39 cellular contexts compared by ENCODE assay signal in the genomic region with DNA sequence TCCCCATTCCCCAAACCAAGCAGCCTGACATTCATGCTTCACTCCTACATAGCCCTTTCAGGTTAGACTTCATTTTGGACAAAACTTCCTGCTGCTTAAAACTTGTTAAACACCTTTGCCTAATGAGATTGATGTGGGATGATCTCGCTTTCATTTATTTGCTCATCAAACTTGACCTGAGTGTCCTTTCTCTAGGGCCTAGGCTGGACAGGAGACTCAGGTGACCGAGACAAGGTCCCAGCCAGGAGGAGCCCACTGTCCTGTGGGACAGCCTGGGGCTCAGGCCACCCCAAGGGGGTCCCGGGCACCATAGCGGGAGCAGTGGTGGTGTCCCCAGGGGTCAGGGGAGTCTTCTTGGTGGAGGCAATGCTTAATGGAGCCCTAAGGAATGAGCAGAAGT. TPM values are rescaled to one million over a fixed set of nuclear protein-coding genes. Genes with fewer than 3 reads are reported as not detected.
"Had no signal": no experiment of that assay in that cellular context is flagged by ENCODE, and none has a peak within 500 bp of the region (broad histone marks: within the 10 kb centered on the region; RNA-seq: fewer than 3 reads in every experiment).

No MANE protein-coding gene starts in this region.

- H3K36me3 ChIP-seq: adrenal gland, brain microvascular endothelial cell, breast epithelium had no signal

- ATAC-seq: activated CD8-positive, alpha-beta T cell treated with anti-CD3 and anti-CD28 coated beads for 36 hours; activated naive CD4-positive, alpha-beta T cell treated with anti-CD3 and anti-CD28 coated beads, Interleukin-2, amount 50 U/mL, for 72 hours; activated T-cell treated with anti-CD3 and anti-CD28 coated beads, Interleukin-2, amount 50 U/mL, for 4 hours; activated T-cell treated with anti-CD3 and anti-CD28 coated beads, Interleukin-2, amount 50 U/mL, for 72 hours; activated T-helper 17 cell treated with anti-CD3 and anti-CD28 coated beads, Interleukin-2, amount 50 U/mL, for 72 hours; body of pancreas had no signal

- H3K4me1 ChIP-seq: adrenal gland, breast epithelium had no signal

- H3K4me3 ChIP-seq: adrenal gland, body of pancreas, breast epithelium had no signal

- H3K9me3 ChIP-seq: adrenal gland, body of pancreas, breast epithelium had no signal

- DNase-seq: activated B cell treated with CpG ODN at 0.5 μM for 24 hours; activated CD4-positive, alpha-beta memory T cell treated with anti-CD3 and anti-CD28 coated beads for 36 hours; activated CD4-positive, alpha-beta T cell treated with anti-CD3 and anti-CD28 coated beads for 4 hours; activated CD4-positive, alpha-beta T cell treated with anti-CD3 and anti-CD28 coated beads, Interleukin-2, amount 10 ng/mL, durations not matched to agents 24 days and 14 days; activated CD4-positive, alpha-beta T cell treated with anti-CD3 and anti-CD28 coated beads, Interleukin-2, amount 50 U/mL, for 1 hour; activated CD4-positive, alpha-beta T cell treated with anti-CD3 and anti-CD28 coated beads, Interleukin-2, amount 50 U/mL, for 4 hours; activated CD4-positive, CD25-positive, alpha-beta regulatory T cell treated with anti-CD3 and anti-CD28 coated beads, Interleukin-2, amount 50 U/mL, for 72 hours; activated CD8-positive, alpha-beta memory T cell treated with anti-CD3 and anti-CD28 coated beads, Interleukin-2, amount 50 U/mL, for 4 hours; activated CD8-positive, alpha-beta T cell treated with anti-CD3 and anti-CD28 coated beads for 36 hours; activated effector memory CD4-positive, alpha-beta T cell treated with anti-CD3 and anti-CD28 coated beads, Interleukin-2, amount 50 U/mL, for 16 hours; activated gamma-delta T cell treated with Interleukin-2 at 50 U/mL for 16 hours; activated naive CD4-positive, alpha-beta T cell; activated naive CD4-positive, alpha-beta T cell treated with anti-CD3 and anti-CD28 coated beads for 36 hours; activated naive CD4-positive, alpha-beta T cell treated with anti-CD3 and anti-CD28 coated beads, Interleukin-2, amount 50 U/mL, for 16 hours; activated naive CD8-positive, alpha-beta T cell treated with anti-CD3 and anti-CD28 coated beads for 36 hours; activated T-cell treated with anti-CD3 and anti-CD28 coated beads for 4 hours; activated T-cell treated with anti-CD3 and anti-CD28 coated beads, Interleukin-2, amount 50 U/mL, for 1 hour; activated T-cell treated with anti-CD3 and anti-CD28 coated beads, Interleukin-2, amount 50 U/mL, for 4 hours; activated T-cell treated with anti-CD3 and anti-CD28 coated beads, Interleukin-2, amount 50 U/mL, for 72 hours; adrenal gland; amniotic stem cell; aorta; body of pancreas; brain microvascular endothelial cell; central memory CD4-positive, alpha-beta T cell; T-helper 1 cell; T-helper 2 cell; T-helper 9 cell had no signal

- H3K27me3 Mint-ChIP-seq: activated B cell treated with CpG ODN at 0.5 μM for 24 hours; activated CD4-positive, alpha-beta T cell treated with anti-CD3 and anti-CD28 coated beads, Interleukin-2, amount 10 ng/mL, durations not matched to agents 24 days and 14 days; activated CD8-positive, alpha-beta T cell treated with anti-CD3 and anti-CD28 coated beads for 36 hours; activated naive CD8-positive, alpha-beta T cell treated with anti-CD3 and anti-CD28 coated beads for 36 hours had no signal

- H3K27me3 ChIP-seq: adrenal gland, brain microvascular endothelial cell had no signal

- H3K36me3 Mint-ChIP-seq: activated CD4-positive, alpha-beta memory T cell treated with anti-CD3 and anti-CD28 coated beads for 36 hours; activated naive CD4-positive, alpha-beta T cell treated with anti-CD3 and anti-CD28 coated beads, Interleukin-2, amount 50 U/mL, for 72 hours; activated naive CD8-positive, alpha-beta T cell treated with anti-CD3 and anti-CD28 coated beads for 36 hours had no signal

- H3K9me3 Mint-ChIP-seq: activated B cell treated with CpG ODN at 0.5 μM for 24 hours; activated CD4-positive, alpha-beta memory T cell treated with anti-CD3 and anti-CD28 coated beads for 36 hours; activated CD4-positive, alpha-beta T cell treated with anti-CD3 and anti-CD28 coated beads, Interleukin-2, amount 10 ng/mL, durations not matched to agents 24 days and 14 days; activated CD8-positive, alpha-beta T cell treated with anti-CD3 and anti-CD28 coated beads for 36 hours; activated naive CD4-positive, alpha-beta T cell treated with anti-CD3 and anti-CD28 coated beads for 36 hours; activated naive CD4-positive, alpha-beta T cell treated with anti-CD3 and anti-CD28 coated beads, Interleukin-2, amount 50 U/mL, for 72 hours; activated naive CD8-positive, alpha-beta T cell treated with anti-CD3 and anti-CD28 coated beads for 36 hours; activated T-cell treated with anti-CD3 and anti-CD28 coated beads, Interleukin-2, amount 50 U/mL, for 4 hours; activated T-cell treated with anti-CD3 and anti-CD28 coated beads, Interleukin-2, amount 50 U/mL, for 72 hours; activated T-helper 1 cell treated with anti-CD3 and anti-CD28 coated beads, Interleukin-12 subunit alpha, Interleukin-12 subunit beta, Interleukin-2, Interleukin-4 antibody, amounts not matched to agents 30 ng/mL and 10 ng/mL and 1 ng/mL, durations not matched to agents 14 hours and 24 hours and 36 hours; activated T-helper 17 cell treated with anti-CD3 and anti-CD28 coated beads, Interleukin-2, amount 50 U/mL, for 72 hours; T-helper 1 cell treated with Interleukin-12 subunit alpha and Interleukin-12 subunit beta and Interleukin-4 antibody, amounts not matched to agents 30 μg/mL and 1 μg/mL, for 36 hours; T-helper 2 cell treated with Interferon-gamma antibody and Interleukin-4, amounts not matched to agents 5 μg/mL and 100 μg/mL, for 36 hours had no signal

- H3K27ac ChIP-seq: adrenal gland, body of pancreas, brain microvascular endothelial cell, breast epithelium, VCaP had no signal

- H3K4me3 Mint-ChIP-seq: activated B cell treated with CpG ODN at 0.5 μM for 24 hours; activated CD4-positive, alpha-beta memory T cell treated with anti-CD3 and anti-CD28 coated beads for 36 hours; activated CD4-positive, alpha-beta T cell treated with anti-CD3 and anti-CD28 coated beads, Interleukin-2, amount 10 ng/mL, durations not matched to agents 24 days and 14 days; activated CD8-positive, alpha-beta T cell treated with anti-CD3 and anti-CD28 coated beads for 36 hours; activated naive CD4-positive, alpha-beta T cell treated with anti-CD3 and anti-CD28 coated beads for 36 hours; activated naive CD8-positive, alpha-beta T cell treated with anti-CD3 and anti-CD28 coated beads for 36 hours; activated T-cell treated with anti-CD3 and anti-CD28 coated beads, Interleukin-2, amount 50 U/mL, for 4 hours; activated T-cell treated with anti-CD3 and anti-CD28 coated beads, Interleukin-2, amount 50 U/mL, for 72 hours; activated T-helper 1 cell treated with anti-CD3 and anti-CD28 coated beads, Interleukin-12 subunit alpha, Interleukin-12 subunit beta, Interleukin-2, Interleukin-4 antibody, amounts not matched to agents 30 ng/mL and 10 ng/mL and 1 ng/mL, durations not matched to agents 14 hours and 24 hours and 36 hours; activated T-helper 17 cell treated with anti-CD3 and anti-CD28 coated beads, Interleukin-2, amount 50 U/mL, for 72 hours; T-helper 1 cell treated with Interleukin-12 subunit alpha and Interleukin-12 subunit beta and Interleukin-4 antibody, amounts not matched to agents 30 μg/mL and 1 μg/mL, for 36 hours; T-helper 2 cell treated with Interferon-gamma antibody and Interleukin-4, amounts not matched to agents 5 μg/mL and 100 μg/mL, for 36 hours had no signal

- H3K27ac Mint-ChIP-seq: activated B cell treated with CpG ODN at 0.5 μM for 24 hours; activated CD4-positive, alpha-beta memory T cell treated with anti-CD3 and anti-CD28 coated beads for 36 hours; activated CD4-positive, alpha-beta T cell treated with anti-CD3 and anti-CD28 coated beads, Interleukin-2, amount 10 ng/mL, durations not matched to agents 24 days and 14 days; activated CD8-positive, alpha-beta T cell treated with anti-CD3 and anti-CD28 coated beads for 36 hours; activated naive CD4-positive, alpha-beta T cell treated with anti-CD3 and anti-CD28 coated beads for 36 hours; activated naive CD4-positive, alpha-beta T cell treated with anti-CD3 and anti-CD28 coated beads, Interleukin-2, amount 50 U/mL, for 72 hours; activated naive CD8-positive, alpha-beta T cell treated with anti-CD3 and anti-CD28 coated beads for 36 hours; activated T-cell treated with anti-CD3 and anti-CD28 coated beads, Interleukin-2, amount 50 U/mL, for 72 hours; activated T-helper 1 cell treated with anti-CD3 and anti-CD28 coated beads, Interleukin-12 subunit alpha, Interleukin-12 subunit beta, Interleukin-2, Interleukin-4 antibody, amounts not matched to agents 30 ng/mL and 10 ng/mL and 1 ng/mL, durations not matched to agents 14 hours and 24 hours and 36 hours; activated T-helper 17 cell treated with anti-CD3 and anti-CD28 coated beads, Interleukin-2, amount 50 U/mL, for 72 hours; T-helper 1 cell treated with Interleukin-12 subunit alpha and Interleukin-12 subunit beta and Interleukin-4 antibody, amounts not matched to agents 30 μg/mL and 1 μg/mL, for 36 hours; T-helper 2 cell treated with Interferon-gamma antibody and Interleukin-4, amounts not matched to agents 5 μg/mL and 100 μg/mL, for 36 hours had no signal

- H3K4me1 Mint-ChIP-seq: activated B cell treated with CpG ODN at 0.5 μM for 24 hours; activated CD4-positive, alpha-beta T cell treated with anti-CD3 and anti-CD28 coated beads, Interleukin-2, amount 10 ng/mL, durations not matched to agents 24 days and 14 days; activated naive CD8-positive, alpha-beta T cell treated with anti-CD3 and anti-CD28 coated beads for 36 hours; activated T-helper 17 cell treated with anti-CD3 and anti-CD28 coated beads, Interleukin-2, amount 50 U/mL, for 72 hours had no signal

RNA-seq across cellular contexts. Expression of a gene that starts 23.7 kb away (rescaled TPM):
- total RNA-seq: activated B cell treated with CpG ODN at 0.5 μM for 24 hours; activated CD4-positive, alpha-beta memory T cell treated with anti-CD3 and anti-CD28 coated beads for 36 hours; activated CD4-positive, alpha-beta T cell treated with anti-CD3 and anti-CD28 coated beads, Interleukin-2, amount 10 ng/mL, durations not matched to agents 24 days and 14 days; activated CD8-positive, alpha-beta memory T cell treated with anti-CD3 and anti-CD28 coated beads for 36 hours; activated CD8-positive, alpha-beta T cell treated with anti-CD3 and anti-CD28 coated beads for 36 hours; activated naive CD4-positive, alpha-beta T cell treated with anti-CD3 and anti-CD28 coated beads for 36 hours; activated naive CD4-positive, alpha-beta T cell treated with anti-CD3 and anti-CD28 coated beads, Interleukin-2, amount 50 U/mL, for 72 hours; activated naive CD8-positive, alpha-beta T cell treated with anti-CD3 and anti-CD28 coated beads for 36 hours; activated T-cell treated with anti-CD3 and anti-CD28 coated beads, Interleukin-2, amount 50 U/mL, for 4 hours; activated T-cell treated with anti-CD3 and anti-CD28 coated beads, Interleukin-2, amount 50 U/mL, for 72 hours; activated T-helper 1 cell treated with anti-CD3 and anti-CD28 coated beads, Interleukin-12 subunit alpha, Interleukin-12 subunit beta, Interleukin-2, Interleukin-4 antibody, amounts not matched to agents 30 ng/mL and 10 ng/mL and 1 ng/mL, durations not matched to agents 14 hours and 24 hours and 36 hours; activated T-helper 17 cell treated with anti-CD3 and anti-CD28 coated beads, Interleukin-2, amount 50 U/mL, for 72 hours; adrenal gland; aorta; astrocyte; cardiac septum; cerebellum had no signal
